19 cellular contexts compared by ENCODE assay signal in the genomic region with DNA sequence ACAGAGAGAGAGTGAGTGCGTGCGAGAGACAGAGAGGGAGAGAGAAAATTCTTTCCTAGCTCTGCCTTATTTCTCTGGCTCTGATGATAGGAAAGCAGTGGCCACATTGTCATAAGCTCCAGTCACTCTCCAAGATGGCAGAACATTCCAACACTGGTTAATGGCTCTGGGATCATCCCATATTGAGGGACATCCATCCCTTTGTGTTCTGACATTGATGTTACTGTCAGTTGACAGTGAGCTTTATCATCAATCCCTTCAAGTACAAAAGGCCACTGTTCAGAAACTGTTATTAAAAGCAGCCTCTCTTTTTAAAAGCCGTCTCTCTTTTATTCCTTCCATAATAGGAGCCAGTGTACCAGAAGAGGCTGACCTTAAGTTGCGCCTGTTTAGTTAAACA.
DNase-seq lines count a peak whose midpoint lies in the region; ATAC-seq, FAIRE-seq and TF ChIP-seq lines count a peak whose summit lies in the region.
"Had no signal": no experiment of that assay in that cellular context is flagged by ENCODE, and none has a peak within 500 bp of the region (broad histone marks: within the 10 kb centered on the region; RNA-seq: fewer than 3 reads in every experiment).

No MANE protein-coding gene starts in this region.

- no peak overlapping the region for H2AFZ ChIP-seq in neural progenitor cell (replicated peaks)

- intact Hi-C loops in MCF 10A (cut with micrococcal nuclease): no loop called here

- H3K36me3 Mint-ChIP-seq in endodermal cell (ENCODE audit: low read depth): no peaks in the 10 kb centered on the region
- no peaks in the 10 kb centered on the region for H3K36me3 Mint-ChIP-seq in neural progenitor cell
- H3K36me3 Mint-ChIP-seq in MCF 10A (ENCODE audit: insufficient read depth, unreplicated experiment): no peaks in the 10 kb centered on the region

- no peak overlapping the region for H3K4me2 ChIP-seq in neural progenitor cell
- H3K4me2 ChIP-seq: A549 had no signal

- H3F3A ChIP-seq in neural progenitor cell (ENCODE audit: low read depth): no peaks in the 10 kb centered on the region

- no peak overlapping the region for H3K4me3 Mint-ChIP-seq in endodermal cell
- H3K4me3 Mint-ChIP-seq in neural progenitor cell: no peak overlapping the region
- H3K4me3 Mint-ChIP-seq in MCF 10A (ENCODE audit: unreplicated experiment): no peak overlapping the region
- H3K4me3 Mint-ChIP-seq: CD4-positive, alpha-beta T cell; HFFc6 had no signal

- H3K27ac Mint-ChIP-seq in endodermal cell (no peak overlapping the region), neural progenitor cell (peak overlapping the region; percentile 11), MCF 10A (ENCODE audit: low read depth, unreplicated experiment) (no peak overlapping the region)
- H3K27ac Mint-ChIP-seq: CD4-positive, alpha-beta T cell; HFFc6 had no signal

- TF ChIP-seq CTCF in endodermal cell (conservative IDR thresholded peaks at IDR 0.05): no peak
- no peak for TF ChIP-seq CTCF in neural progenitor cell (IDR thresholded peaks at IDR 0.05)
- TF ChIP-seq CTCF in MCF 10A (IDR thresholded peaks at IDR 0.05; ENCODE audit: unreplicated experiment): no peak

- CTCF ChIA-PET in MCF 10A (lab: Yijun Ruan, JAX): no interaction called here

- H3K9me3 ChIP-seq in endodermal cell (ENCODE audit: control insufficient read depth, low read length): no peaks in the 10 kb centered on the region
- H3K9me3 ChIP-seq in neural progenitor cell (ENCODE audit: low read depth): no peaks in the 10 kb centered on the region
- H3K9me3 ChIP-seq: A549 had no signal

- H3K79me2 ChIP-seq in neural progenitor cell (ENCODE audit: low read depth): no peaks in the 10 kb centered on the region

- peaks cover 33% of the 10 kb centered on the region for H3K27me3 ChIP-seq in endodermal cell (ENCODE audit: control insufficient read depth, insufficient read depth, low read length, poor library complexity, severe bottlenecking)
- H3K27me3 ChIP-seq in neural progenitor cell: no peaks in the 10 kb centered on the region

- peaks cover 10% of the 10 kb centered on the region for H3K4me1 Mint-ChIP-seq in endodermal cell
- peaks cover 42% of the 10 kb centered on the region for H3K4me1 Mint-ChIP-seq in neural progenitor cell
- H3K4me1 Mint-ChIP-seq in MCF 10A (ENCODE audit: insufficient read depth, unreplicated experiment): no peaks in the 10 kb centered on the region

- H4K20me1 ChIP-seq in neural progenitor cell (ENCODE audit: low read depth): no peaks in the 10 kb centered on the region

- WGBS in endodermal cell (ENCODE audit: insufficient coverage in 1 of 2, insufficient read length in 1 of 2), 2 experiments: 95 to 100% methylated on average over 1 to 4 of the region's 4 CpGs

- H3K4me1 ChIP-seq in endodermal cell (ENCODE audit: control insufficient read depth, insufficient read depth, low read length) (peaks cover 5% of the 10 kb centered on the region), neural progenitor cell (peaks cover 9% of the 10 kb centered on the region)
- H3K4me1 ChIP-seq: A549 had no signal

- H3K27me3 Mint-ChIP-seq in endodermal cell (ENCODE audit: insufficient read depth) (peaks cover 45% of the 10 kb centered on the region), neural progenitor cell (ENCODE audit: insufficient read depth, low read depth) (no peaks in the 10 kb centered on the region), MCF 10A (ENCODE audit: insufficient read depth, unreplicated experiment) (no peaks in the 10 kb centered on the region)
- H3K27me3 Mint-ChIP-seq: CD4-positive, alpha-beta T cell had no signal

- no TSS peak for BruUV-seq in MCF 10A (replicated peaks; lab: Mats Ljungman, UMichigan)

- FAIRE-seq in urothelium cell line (lab: Jason Lieb, UNC): peak; percentile 27
- FAIRE-seq: A549 had no signal

- H3K9me3 Mint-ChIP-seq in endodermal cell (no peaks in the 10 kb centered on the region), neural progenitor cell (no peaks in the 10 kb centered on the region), MCF 10A (ENCODE audit: unreplicated experiment) (peaks cover 26% of the 10 kb centered on the region)

- no peaks in the 10 kb centered on the region for H3K36me3 ChIP-seq in endodermal cell (ENCODE audit: control insufficient read depth, insufficient read depth, low read length)
- H3K36me3 ChIP-seq in neural progenitor cell: no peaks in the 10 kb centered on the region

- DNase-seq in NCI-H526 (lab: John Stamatoyannopoulos, UW) (peak; percentile 23 to 47), NCI-H526 treated with DMSO at 0.1 percent for 48 hours (lab: John Stamatoyannopoulos, UW) (no peak), endodermal cell (no peak), neural progenitor cell (ENCODE audit: low spot score) (no peak), urothelium cell line (ENCODE audit: low spot score) (no peak), cortex of kidney (lab: John Stamatoyannopoulos, UW) (no peak), MCF 10A (ENCODE audit: unreplicated experiment) (no peak)
- DNase-seq: AML-193; CD4-positive, alpha-beta T cell; DMS79 treated with DMSO at 0.1 percent for 48 hours; GF-D8; GOT3; H7; HFFc6 had no signal

- peak overlapping the region; percentile 49 for H3K27ac ChIP-seq in endodermal cell (ENCODE audit: low read depth, low read length)
- no peak overlapping the region for H3K27ac ChIP-seq in neural progenitor cell
- H3K27ac ChIP-seq: 22Rv1, A549, C4-2B had no signal

- POLR2A ChIA-PET in MCF 10A (lab: Yijun Ruan, JAX): no interaction called here

- no peak overlapping the region for H3K9ac ChIP-seq in endodermal cell (ENCODE audit: extremely low read depth, low read length, poor library complexity, severe bottlenecking)
- no peak overlapping the region for H3K9ac ChIP-seq in neural progenitor cell

- H3K4me3 ChIP-seq in endodermal cell (ENCODE audit: low read length) (no peak overlapping the region), neural progenitor cell (no peak overlapping the region)
- H3K4me3 ChIP-seq: A549 had no signal

- no peak for ATAC-seq in HG02571 (IDR thresholded peaks at IDR 0.05; ENCODE audit: unreplicated experiment)
- ATAC-seq: A549, HCT116 had no signal

Comparison
In these comparisons a context has a peak if more than half of its experiments do, and no peak if none do; other contexts are left out.
1. DNase-seq: peak in NCI-H526 (2 of 2); none in NCI-H526 treated with DMSO at 0.1 percent for 48 hours (single experiment), endodermal cell (single experiment), neural progenitor cell (single experiment), urothelium cell line (single experiment), cortex of kidney (single experiment) and MCF 10A (single experiment).